7 cellular contexts compared by ENCODE assay signal in genomic region chr15:80132382-80132781, GRCh38.
"Had no signal": no experiment of that assay in that cellular context is flagged by ENCODE, and none has a peak within 500 bp of the region (broad histone marks: within the 10 kb centered on the region; RNA-seq: fewer than 3 reads in every experiment).

No MANE protein-coding gene starts in this region.

- DNase-seq: GDM1, GF-D8 had no signal

- ATAC-seq: GM12878 had no signal

- H3K4me3 ChIP-seq: GM12878 had no signal

- FAIRE-seq: G401.6, GM12878, GM12892, GM18507, GM19239 had no signal
